23 cellular contexts compared by ENCODE assay signal in genomic region chr4:34148322-34148908, GRCh38.
A peak's percentile ranks its signal among the peaks of the same experiment; 100 is the strongest.
DNase-seq lines count a peak whose midpoint lies in the region; ATAC-seq and TF ChIP-seq lines count a peak whose summit lies in the region.
"Had no signal": no experiment of that assay in that cellular context is flagged by ENCODE, and none has a peak within 500 bp of the region (broad histone marks: within the 10 kb centered on the region; RNA-seq: fewer than 3 reads in every experiment).

No MANE protein-coding gene starts in this region.

- TF ChIP-seq CTCF in RWPE1 (conservative IDR thresholded peaks at IDR 0.05; ENCODE audit: low read depth) (no peak), fibroblast of mammary gland (conservative IDR thresholded peaks at IDR 0.05; ENCODE audit: control insufficient read depth, insufficient read depth, low read depth, low read length) (no peak)

- CTCF ChIA-PET in RWPE1 (lab: Yijun Ruan, JAX): no interaction called here

- H3K4me3 ChIP-seq in fibroblast of mammary gland (ENCODE audit: control insufficient read depth, low read depth, low read length): no peak overlapping the region
- H3K4me3 ChIP-seq: BLaER1 treated with 17β-estradiol and CSF1 and Interleukin-3, amounts not matched to agents 10 nM and 100 nM; MG63 had no signal

- peak; percentile 8 for DNase-seq in A172 (ENCODE audit: low spot score)
- peak; percentile 62 for DNase-seq in ELR (ENCODE audit: low read depth)
- peak; percentile 4 for DNase-seq in RWPE1 (ENCODE audit: low spot score)
- DNase-seq in fibroblast of mammary gland (ENCODE audit: low read depth): peak; percentile 3
- DNase-seq in effector CD8-positive, alpha-beta T cell (lab: John Stamatoyannopoulos, UW): no peak
- no peak for DNase-seq in superior temporal gyrus (ENCODE audit: extremely low spot score)
- DNase-seq in NCI-H2196 treated with DMSO at 0.1 percent for 48 hours (lab: John Stamatoyannopoulos, UW; ENCODE audit: unreplicated experiment): no peak
- DNase-seq: 8988T; AML-193; CD4-positive, alpha-beta T cell; GF-D8; HCEC 1CT; KBM-7; MG63; NCI-H2029; NCI-H446 treated with DMSO at 0.1 percent for 48 hours; NCI-H526; NCI-H82; NK-92 treated with Interleukin-12 subunit alpha and Interleukin-12 subunit beta, amount 100 ng/mL, for 24 hours; RPMI8226; SHP77 treated with DMSO at 0.1 percent for 48 hours had no signal

- POLR2A ChIA-PET in RWPE1 (lab: Yijun Ruan, JAX; ENCODE audit: low non-redundant PET): no interaction called here

- no peak for ATAC-seq in GM18907 (IDR thresholded peaks at IDR 0.05; ENCODE audit: unreplicated experiment)

- no peak overlapping the region for H3K27ac ChIP-seq in RWPE1
- H3K27ac ChIP-seq: BLaER1 treated with 17β-estradiol and CSF1 and Interleukin-3, amounts not matched to agents 10 nM and 100 nM had no signal

Comparison
In these comparisons a context has a peak if more than half of its experiments do, and no peak if none do; other contexts are left out.
1. DNase-seq: peak in A172 (single experiment), ELR (single experiment), RWPE1 (single experiment) and fibroblast of mammary gland (single experiment); none in effector CD8-positive, alpha-beta T cell (single experiment), superior temporal gyrus (single experiment) and NCI-H2196 treated with DMSO at 0.1 percent for 48 hours (single experiment).